2 cellular contexts compared by ENCODE assay signal in the genomic region with DNA sequence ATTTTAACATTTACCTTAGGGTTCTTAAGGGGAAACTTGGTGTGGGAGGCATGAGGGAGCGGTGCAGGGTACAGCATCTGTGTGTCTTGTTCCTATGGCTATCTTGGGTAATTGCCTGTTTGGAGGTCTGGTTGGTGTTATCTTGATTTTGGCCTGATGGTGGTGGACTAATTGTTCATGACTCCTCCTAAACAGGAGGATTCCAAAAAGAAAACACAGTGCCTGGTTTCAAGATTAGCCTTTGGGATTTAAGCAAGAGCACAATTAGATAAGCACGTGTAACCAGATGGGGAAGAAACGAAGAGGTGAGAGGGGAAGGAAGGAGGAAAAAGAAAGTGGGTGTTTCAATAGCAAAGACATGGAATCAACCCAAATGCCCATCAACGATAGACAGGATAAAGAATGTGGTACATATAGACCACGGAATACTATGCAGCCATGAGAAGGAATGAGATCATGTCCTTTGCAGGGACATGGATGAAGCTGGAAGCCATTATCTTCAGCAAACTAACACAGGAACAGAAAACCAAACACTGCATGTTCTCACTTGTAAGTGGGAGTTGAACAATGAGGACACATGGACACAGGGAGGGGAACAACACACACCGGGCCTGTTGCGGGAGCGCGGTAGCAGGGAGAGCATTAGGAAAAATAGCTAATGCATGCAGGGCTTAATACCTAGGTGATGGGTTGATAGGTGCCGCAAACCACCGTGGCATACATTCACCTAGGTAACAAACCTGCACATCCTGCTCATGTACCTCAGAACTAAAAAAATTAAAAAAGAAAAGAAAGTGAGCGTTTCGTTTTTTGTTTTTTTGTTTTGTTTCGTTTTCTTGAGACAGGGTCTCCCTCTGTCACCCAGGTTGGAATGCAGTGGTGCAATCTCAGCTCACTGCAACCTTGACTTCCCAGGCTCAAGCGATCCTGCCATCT.
TF ChIP-seq lines count a peak whose summit lies in the region.
"Not testable (repeated sequence)": the region's sequence is repeated elsewhere in the genome, so short reads cannot be mapped to it uniquely, and the experiment has no call there.

No MANE protein-coding gene starts in this region.

TF ChIP-seq in HEK293, 187 proteins besides CTCF, POLR2A, EP300 and RAD21:
- peak; percentile 61 for TF ChIP-seq ZNF146 (tag by site-specific recombination; IDR thresholded peaks at IDR 0.05)
- 0 out of 2 replicates have a peak, but pooled peaks have one; percentile 21 for TF ChIP-seq ZNF335 (tag by site-specific recombination; conservative IDR thresholded peaks at IDR 0.05)

TF ChIP-seq in K562, 482 proteins besides CTCF, POLR2A, EP300 and RAD21:
- peak; percentile 55 for TF ChIP-seq CBFA2T2 (conservative IDR thresholded peaks at IDR 0.05)
- TF ChIP-seq TRIM24 (IDR thresholded peaks at IDR 0.05) = 0 out of 4 replicates have a peak, but pooled peaks of 1 of the 2 experiments have one; percentile 31
- peak; percentile 47 for TF ChIP-seq TAL1 (IDR thresholded peaks at IDR 0.05)
- TF ChIP-seq, protein P1, sequence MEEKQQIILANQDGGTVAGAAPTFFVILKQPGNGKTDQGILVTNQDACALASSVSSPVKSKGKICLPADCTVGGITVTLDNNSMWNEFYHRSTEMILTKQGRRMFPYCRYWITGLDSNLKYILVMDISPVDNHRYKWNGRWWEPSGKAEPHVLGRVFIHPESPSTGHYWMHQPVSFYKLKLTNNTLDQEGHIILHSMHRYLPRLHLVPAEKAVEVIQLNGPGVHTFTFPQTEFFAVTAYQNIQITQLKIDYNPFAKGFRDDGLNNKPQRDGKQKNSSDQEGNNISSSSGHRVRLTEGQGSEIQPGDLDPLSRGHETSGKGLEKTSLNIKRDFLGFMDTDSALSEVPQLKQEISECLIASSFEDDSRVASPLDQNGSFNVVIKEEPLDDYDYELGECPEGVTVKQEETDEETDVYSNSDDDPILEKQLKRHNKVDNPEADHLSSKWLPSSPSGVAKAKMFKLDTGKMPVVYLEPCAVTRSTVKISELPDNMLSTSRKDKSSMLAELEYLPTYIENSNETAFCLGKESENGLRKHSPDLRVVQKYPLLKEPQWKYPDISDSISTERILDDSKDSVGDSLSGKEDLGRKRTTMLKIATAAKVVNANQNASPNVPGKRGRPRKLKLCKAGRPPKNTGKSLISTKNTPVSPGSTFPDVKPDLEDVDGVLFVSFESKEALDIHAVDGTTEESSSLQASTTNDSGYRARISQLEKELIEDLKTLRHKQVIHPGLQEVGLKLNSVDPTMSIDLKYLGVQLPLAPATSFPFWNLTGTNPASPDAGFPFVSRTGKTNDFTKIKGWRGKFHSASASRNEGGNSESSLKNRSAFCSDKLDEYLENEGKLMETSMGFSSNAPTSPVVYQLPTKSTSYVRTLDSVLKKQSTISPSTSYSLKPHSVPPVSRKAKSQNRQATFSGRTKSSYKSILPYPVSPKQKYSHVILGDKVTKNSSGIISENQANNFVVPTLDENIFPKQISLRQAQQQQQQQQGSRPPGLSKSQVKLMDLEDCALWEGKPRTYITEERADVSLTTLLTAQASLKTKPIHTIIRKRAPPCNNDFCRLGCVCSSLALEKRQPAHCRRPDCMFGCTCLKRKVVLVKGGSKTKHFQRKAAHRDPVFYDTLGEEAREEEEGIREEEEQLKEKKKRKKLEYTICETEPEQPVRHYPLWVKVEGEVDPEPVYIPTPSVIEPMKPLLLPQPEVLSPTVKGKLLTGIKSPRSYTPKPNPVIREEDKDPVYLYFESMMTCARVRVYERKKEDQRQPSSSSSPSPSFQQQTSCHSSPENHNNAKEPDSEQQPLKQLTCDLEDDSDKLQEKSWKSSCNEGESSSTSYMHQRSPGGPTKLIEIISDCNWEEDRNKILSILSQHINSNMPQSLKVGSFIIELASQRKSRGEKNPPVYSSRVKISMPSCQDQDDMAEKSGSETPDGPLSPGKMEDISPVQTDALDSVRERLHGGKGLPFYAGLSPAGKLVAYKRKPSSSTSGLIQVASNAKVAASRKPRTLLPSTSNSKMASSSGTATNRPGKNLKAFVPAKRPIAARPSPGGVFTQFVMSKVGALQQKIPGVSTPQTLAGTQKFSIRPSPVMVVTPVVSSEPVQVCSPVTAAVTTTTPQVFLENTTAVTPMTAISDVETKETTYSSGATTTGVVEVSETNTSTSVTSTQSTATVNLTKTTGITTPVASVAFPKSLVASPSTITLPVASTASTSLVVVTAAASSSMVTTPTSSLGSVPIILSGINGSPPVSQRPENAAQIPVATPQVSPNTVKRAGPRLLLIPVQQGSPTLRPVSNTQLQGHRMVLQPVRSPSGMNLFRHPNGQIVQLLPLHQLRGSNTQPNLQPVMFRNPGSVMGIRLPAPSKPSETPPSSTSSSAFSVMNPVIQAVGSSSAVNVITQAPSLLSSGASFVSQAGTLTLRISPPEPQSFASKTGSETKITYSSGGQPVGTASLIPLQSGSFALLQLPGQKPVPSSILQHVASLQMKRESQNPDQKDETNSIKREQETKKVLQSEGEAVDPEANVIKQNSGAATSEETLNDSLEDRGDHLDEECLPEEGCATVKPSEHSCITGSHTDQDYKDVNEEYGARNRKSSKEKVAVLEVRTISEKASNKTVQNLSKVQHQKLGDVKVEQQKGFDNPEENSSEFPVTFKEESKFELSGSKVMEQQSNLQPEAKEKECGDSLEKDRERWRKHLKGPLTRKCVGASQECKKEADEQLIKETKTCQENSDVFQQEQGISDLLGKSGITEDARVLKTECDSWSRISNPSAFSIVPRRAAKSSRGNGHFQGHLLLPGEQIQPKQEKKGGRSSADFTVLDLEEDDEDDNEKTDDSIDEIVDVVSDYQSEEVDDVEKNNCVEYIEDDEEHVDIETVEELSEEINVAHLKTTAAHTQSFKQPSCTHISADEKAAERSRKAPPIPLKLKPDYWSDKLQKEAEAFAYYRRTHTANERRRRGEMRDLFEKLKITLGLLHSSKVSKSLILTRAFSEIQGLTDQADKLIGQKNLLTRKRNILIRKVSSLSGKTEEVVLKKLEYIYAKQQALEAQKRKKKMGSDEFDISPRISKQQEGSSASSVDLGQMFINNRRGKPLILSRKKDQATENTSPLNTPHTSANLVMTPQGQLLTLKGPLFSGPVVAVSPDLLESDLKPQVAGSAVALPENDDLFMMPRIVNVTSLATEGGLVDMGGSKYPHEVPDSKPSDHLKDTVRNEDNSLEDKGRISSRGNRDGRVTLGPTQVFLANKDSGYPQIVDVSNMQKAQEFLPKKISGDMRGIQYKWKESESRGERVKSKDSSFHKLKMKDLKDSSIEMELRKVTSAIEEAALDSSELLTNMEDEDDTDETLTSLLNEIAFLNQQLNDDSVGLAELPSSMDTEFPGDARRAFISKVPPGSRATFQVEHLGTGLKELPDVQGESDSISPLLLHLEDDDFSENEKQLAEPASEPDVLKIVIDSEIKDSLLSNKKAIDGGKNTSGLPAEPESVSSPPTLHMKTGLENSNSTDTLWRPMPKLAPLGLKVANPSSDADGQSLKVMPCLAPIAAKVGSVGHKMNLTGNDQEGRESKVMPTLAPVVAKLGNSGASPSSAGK (IDR thresholded peaks at IDR 0.05) = peak; percentile 48
- peak; percentile 68 for TF ChIP-seq TEAD4 (IDR thresholded peaks at IDR 0.05; ENCODE audit: low read length)
- TF ChIP-seq TEAD4 (CRISPR knock-in tag; IDR thresholded peaks at IDR 0.05; ENCODE audit: borderline replicate concordance) = not testable (repeated sequence)
- peak; percentile 64 for TF ChIP-seq L3MBTL2 (IDR thresholded peaks at IDR 0.05)
- TF ChIP-seq CBFA2T3 (IDR thresholded peaks at IDR 0.05) = peak; percentile 77
- peak; percentile 21; the same call in 1 of the 2 replicates for TF ChIP-seq ARID1B (IDR thresholded peaks at IDR 0.05)
TF ChIP-seq in K562: peak in this region for 8; not testable (repeated sequence) for 474.
